In the genomic region with DNA sequence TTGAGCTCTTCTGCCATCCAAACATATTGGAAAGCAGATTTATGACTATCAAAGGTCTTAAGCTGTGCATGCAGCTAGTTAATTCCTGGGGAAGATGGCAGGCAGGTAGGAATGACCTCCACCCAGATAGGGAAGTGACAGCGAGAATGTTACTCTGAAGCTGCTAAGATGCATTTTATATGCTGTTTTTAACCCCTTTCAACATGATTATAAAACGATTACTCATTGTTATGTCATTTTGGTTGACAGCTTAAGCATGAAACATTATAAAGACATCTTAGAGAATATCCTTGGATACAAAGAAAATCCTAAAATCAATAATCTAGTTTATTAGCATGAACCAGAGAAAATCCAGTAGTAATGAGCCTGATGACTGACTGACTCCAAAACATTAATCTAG, we compare ENCODE assay signal across 27 cellular contexts.
"Had no signal": no experiment of that assay in that cellular context is flagged by ENCODE, and none has a peak within 500 bp of the region (broad histone marks: within the 10 kb centered on the region; RNA-seq: fewer than 3 reads in every experiment).

No MANE protein-coding gene starts in this region.

- H3K36me3 Mint-ChIP-seq: mesothelial cell of epicardium; naive thymus-derived CD4-positive, alpha-beta T cell; natural killer cell treated with Interleukin-12 subunit alpha and Interleukin-12 subunit beta and Interleukin-15 and Interleukin-18, amount 100 ng/mL, for 72 hours; stimulated activated effector memory CD8-positive, alpha-beta T cell treated with anti-CD3 and anti-CD28 coated beads, Interleukin-12 subunit alpha, Interleukin-12 subunit beta, amount 100 ng/mL, for 72 hours had no signal

- H3K4me3 ChIP-seq: hepatocyte, left ventricle myocardium inferior, lung, mucosa of descending colon, pancreas, prostate gland, skin epidermis, suprapubic skin, thoracic aorta, tibial artery, upper lobe of right lung, uterus had no signal

- H3K4me1 ChIP-seq: pancreas, prostate gland, suprapubic skin, upper lobe of right lung, uterus had no signal

- H3K9me3 Mint-ChIP-seq: mesothelial cell of epicardium; naive thymus-derived CD4-positive, alpha-beta T cell; natural killer cell treated with Interleukin-12 subunit alpha and Interleukin-12 subunit beta and Interleukin-15 and Interleukin-18, amount 100 ng/mL, for 72 hours; neural crest cell; stimulated activated effector memory CD8-positive, alpha-beta T cell treated with anti-CD3 and anti-CD28 coated beads, Interleukin-12 subunit alpha, Interleukin-12 subunit beta, amount 100 ng/mL, for 72 hours; stimulated activated naive CD8-positive, alpha-beta T cell treated with anti-CD3 and anti-CD28 coated beads, Interleukin-15, Interleukin-2, amounts not matched to agents 100 ng/mL and 50 ng/mL, for 24 hours had no signal

- H3K27ac Mint-ChIP-seq: mesothelial cell of epicardium; naive thymus-derived CD4-positive, alpha-beta T cell; natural killer cell treated with Interleukin-12 subunit alpha and Interleukin-12 subunit beta and Interleukin-15 and Interleukin-18, amount 100 ng/mL, for 72 hours; stimulated activated effector memory CD8-positive, alpha-beta T cell treated with anti-CD3 and anti-CD28 coated beads, Interleukin-12 subunit alpha, Interleukin-12 subunit beta, amount 100 ng/mL, for 72 hours; stimulated activated naive CD8-positive, alpha-beta T cell treated with anti-CD3 and anti-CD28 coated beads, Interleukin-15, Interleukin-2, amounts not matched to agents 100 ng/mL and 50 ng/mL, for 24 hours had no signal

- H3K4me3 Mint-ChIP-seq: mesothelial cell of epicardium; naive thymus-derived CD4-positive, alpha-beta T cell; natural killer cell treated with Interleukin-12 subunit alpha and Interleukin-12 subunit beta and Interleukin-15 and Interleukin-18, amount 100 ng/mL, for 72 hours; neural crest cell; stimulated activated effector memory CD8-positive, alpha-beta T cell treated with anti-CD3 and anti-CD28 coated beads, Interleukin-12 subunit alpha, Interleukin-12 subunit beta, amount 100 ng/mL, for 72 hours; stimulated activated naive CD8-positive, alpha-beta T cell treated with anti-CD3 and anti-CD28 coated beads, Interleukin-15, Interleukin-2, amounts not matched to agents 100 ng/mL and 50 ng/mL, for 24 hours had no signal

- H3K27me3 ChIP-seq: hepatocyte, pancreas, suprapubic skin, tibial artery, upper lobe of right lung, uterus had no signal

- H3K36me3 ChIP-seq: left ventricle myocardium inferior, pancreas, prostate gland, suprapubic skin, thoracic aorta, tibial artery, upper lobe of right lung, uterus had no signal

- ATAC-seq: mucosa of descending colon; naive thymus-derived CD4-positive, alpha-beta T cell; natural killer cell treated with Interleukin-12 subunit alpha and Interleukin-12 subunit beta and Interleukin-15 and Interleukin-18, amount 100 ng/mL, for 72 hours; right cardiac atrium; sciatic nerve; stimulated activated effector memory CD8-positive, alpha-beta T cell treated with anti-CD3 and anti-CD28 coated beads, Interleukin-12 subunit alpha, Interleukin-12 subunit beta, amount 100 ng/mL, for 72 hours; upper lobe of right lung had no signal

- DNase-seq: islet precursor cell; left ventricle myocardium inferior; mesendoderm; mucosa of descending colon; naive thymus-derived CD4-positive, alpha-beta T cell; nucleus accumbens; posterior cingulate gyrus; retina; stimulated activated CD4-positive, alpha-beta T cell treated with anti-CD3 and anti-CD28 coated beads, Interleukin-4, amount 100 ng/mL, for 24 hours; stimulated activated naive CD4-positive, alpha-beta T cell; tibial artery; upper lobe of right lung; uterus had no signal

- H3K27me3 Mint-ChIP-seq: stimulated activated naive CD8-positive, alpha-beta T cell treated with anti-CD3 and anti-CD28 coated beads, Interleukin-15, Interleukin-2, amounts not matched to agents 100 ng/mL and 50 ng/mL, for 24 hours had no signal

- H3K4me2 ChIP-seq: hepatocyte had no signal

- H3K27ac ChIP-seq: hepatocyte, left ventricle myocardium inferior, pancreas, prostate gland, skin epidermis, suprapubic skin, tibial artery, upper lobe of right lung, uterus had no signal

- FAIRE-seq: pancreas had no signal

- H2AFZ ChIP-seq: hepatocyte had no signal

- H3K4me1 Mint-ChIP-seq: naive thymus-derived CD4-positive, alpha-beta T cell; stimulated activated effector memory CD8-positive, alpha-beta T cell treated with anti-CD3 and anti-CD28 coated beads, Interleukin-12 subunit alpha, Interleukin-12 subunit beta, amount 100 ng/mL, for 72 hours had no signal

- H3K9me3 ChIP-seq: left ventricle myocardium inferior, mucosa of descending colon, pancreas, prostate gland, suprapubic skin, thoracic aorta, tibial artery, upper lobe of right lung, uterus had no signal
